22 cellular contexts compared by ENCODE assay signal in genomic region chr2:220489116-220489515, GRCh38.
"Had no signal": no experiment of that assay in that cellular context is flagged by ENCODE, and none has a peak within 500 bp of the region (broad histone marks: within the 10 kb centered on the region; RNA-seq: fewer than 3 reads in every experiment).

No MANE protein-coding gene starts in this region.

- DNase-seq: activated B cell treated with CpG ODN at 0.5 μM for 24 hours; activated CD4-positive, alpha-beta T cell treated with anti-CD3 and anti-CD28 coated beads for 1 hour; activated CD4-positive, alpha-beta T cell treated with anti-CD3 and anti-CD28 coated beads, Interleukin-2, amount 10 ng/mL, durations not matched to agents 24 days and 14 days; activated CD4-positive, alpha-beta T cell treated with anti-CD3 and anti-CD28 coated beads, Interleukin-2, amount 50 U/mL, for 48 hours; activated CD8-positive, alpha-beta memory T cell treated with anti-CD3 and anti-CD28 coated beads, Interleukin-2, amount 10 ng/mL, durations not matched to agents 7 days and 5 days; activated effector memory CD4-positive, alpha-beta T cell treated with Interleukin-2 at 50 U/mL for 16 hours; activated naive CD4-positive, alpha-beta T cell; activated T-cell treated with anti-CD3 and anti-CD28 coated beads, Interleukin-2, amount 50 U/mL, for 24 hours; amniotic stem cell; body of pancreas; central memory CD4-positive, alpha-beta T cell; Kasumi-1; KBM-7; NCI-H1105 treated with DMSO at 0.1 percent for 48 hours; NCI-H2029 treated with DMSO at 0.1 percent for 48 hours; NCI-H524 treated with DMSO at 0.1 percent for 48 hours; NCI-H82; T-cell; T-helper 2 cell; T1000 had no signal

- H3K4me1 ChIP-seq: ascending aorta, body of pancreas had no signal

- ATAC-seq: activated CD8-positive, alpha-beta memory T cell treated with anti-CD3 and anti-CD28 coated beads, Interleukin-2, amount 10 ng/mL, durations not matched to agents 7 days and 5 days; body of pancreas; T-cell had no signal

- H3K27me3 ChIP-seq: ascending aorta, body of pancreas had no signal

- H3K36me3 ChIP-seq: ascending aorta had no signal

- H3K27ac ChIP-seq: ascending aorta, body of pancreas, SK-N-MC had no signal

- H3K9me3 ChIP-seq: ascending aorta, body of pancreas had no signal

- H3K4me3 ChIP-seq: ascending aorta, body of pancreas, SK-N-MC had no signal
